2 cellular contexts compared by ENCODE assay signal in genomic region chr16:12317856-12318591, GRCh38.
TF ChIP-seq lines count a peak whose summit lies in the region.

No MANE protein-coding gene starts in this region.

TF ChIP-seq in HepG2, 621 proteins besides CTCF, POLR2A, EP300 and RAD21:
- no peak for TF ChIP-seq HCFC1 (IDR thresholded peaks at IDR 0.05; ENCODE audit: low read depth, low read length)
- peak; percentile 30; the same call in 1 of the 2 replicates for TF ChIP-seq ZNF350 (CRISPR knock-in tag; IDR thresholded peaks at IDR 0.05; ENCODE audit: borderline replicate concordance, low read depth)
- no peak for TF ChIP-seq KLF9 (CRISPR knock-in tag; IDR thresholded peaks at IDR 0.05; ENCODE audit: low read depth)
- no peak for TF ChIP-seq ZNF34 (CRISPR knock-in tag; IDR thresholded peaks at IDR 0.05; ENCODE audit: borderline replicate concordance)
- no peak for TF ChIP-seq ZNF800 (CRISPR knock-in tag; IDR thresholded peaks at IDR 0.05)
- TF ChIP-seq HOXA7 (CRISPR knock-in tag; IDR thresholded peaks at IDR 0.05), result 0 out of 2 replicates have a peak, but pooled peaks have one; percentile 35
- no peak for TF ChIP-seq HBP1 (CRISPR knock-in tag; IDR thresholded peaks at IDR 0.05; ENCODE audit: low read depth)

TF ChIP-seq in H1, 55 proteins besides CTCF, POLR2A, EP300 and RAD21:
- TF ChIP-seq NANOG (IDR thresholded peaks at IDR 0.05; ENCODE audit: insufficient read depth, low read depth, low read length, poor library complexity, severe bottlenecking) (no peak), SP4 (IDR thresholded peaks at IDR 0.05; ENCODE audit: low read length) (no peak), BACH1 (IDR thresholded peaks at IDR 0.05; ENCODE audit: low read length) (no peak), ZNF274 (IDR thresholded peaks at IDR 0.05; ENCODE audit: borderline replicate concordance, extremely low read depth, low read length) (no peak), EGR1 (IDR thresholded peaks at IDR 0.05; ENCODE audit: borderline replicate concordance, low read depth, low read length) (no peak), HDAC6 (IDR thresholded peaks at IDR 0.05; ENCODE audit: low read depth, low read length) (no peak), SAP30 (IDR thresholded peaks at IDR 0.05; ENCODE audit: insufficient read depth, insufficient replicate concordance, low read length) (no peak), CHD1 (IDR thresholded peaks at IDR 0.05; ENCODE audit: low read depth, low read length) (no peak), CBX8 (IDR thresholded peaks at IDR 0.05; ENCODE audit: borderline replicate concordance, low read depth, low read length) (no peak)
TF ChIP-seq in H1: peak in this region for 0.
